ENCODE assay signal across 14 cellular contexts in genomic region chr1:203048555-203049051, GRCh38. TPM values are rescaled to one million over a fixed set of nuclear protein-coding genes. Genes with fewer than 3 reads are reported as not detected.
DNase-seq lines count a peak whose midpoint lies in the region; ATAC-seq, FAIRE-seq and TF ChIP-seq lines count a peak whose summit lies in the region.
"Had no signal": no experiment of that assay in that cellular context is flagged by ENCODE, and none has a peak within 500 bp of the region (broad histone marks: within the 10 kb centered on the region; RNA-seq: fewer than 3 reads in every experiment).

No MANE protein-coding gene starts in this region.

- peaks cover 6% of the 10 kb centered on the region for H3K27me3 Mint-ChIP-seq in activated naive CD8-positive, alpha-beta T cell treated with anti-CD3 and anti-CD28 coated beads, Interleukin-2, amount 50 U/mL, for 24 hours

- H3K9me3 Mint-ChIP-seq in activated naive CD8-positive, alpha-beta T cell treated with anti-CD3 and anti-CD28 coated beads, Interleukin-2, amount 50 U/mL, for 24 hours = no peaks in the 10 kb centered on the region
- H3K9me3 Mint-ChIP-seq: memory B cell, T-cell had no signal

- intact Hi-C loops in breast epithelium (cut with DNase I; ENCODE audit: low total_unique reads) = no loop called here
- intact Hi-C loops in kidney (cut with DNase I) = no loop called here

- no peaks in the 10 kb centered on the region for H3K4me1 Mint-ChIP-seq in activated naive CD8-positive, alpha-beta T cell treated with anti-CD3 and anti-CD28 coated beads, Interleukin-2, amount 50 U/mL, for 24 hours
- H3K4me1 Mint-ChIP-seq: memory B cell, T-cell had no signal

- TF ChIP-seq POLR2A in breast epithelium (IDR thresholded peaks at IDR 0.05) = no peak

- ATAC-seq in GM18861 (IDR thresholded peaks at IDR 0.05; ENCODE audit: unreplicated experiment) = no peak
- no peak for ATAC-seq in activated naive CD8-positive, alpha-beta T cell treated with anti-CD3 and anti-CD28 coated beads, Interleukin-2, amount 50 U/mL, for 24 hours
- ATAC-seq: T-cell had no signal

- in situ Hi-C loops in T47D (cut with HindIII; ENCODE audit: low pct_unique_long_range_greater_than_20kb, low sequenced_read_pairs) = no loop called here

- no peaks in the 10 kb centered on the region for H3K27me3 ChIP-seq in breast epithelium
- H3K27me3 ChIP-seq: ascending aorta had no signal

- no peaks in the 10 kb centered on the region for H3K4me1 ChIP-seq in breast epithelium
- peaks cover 0 to 3% of the 10 kb centered on the region in 2 donors for H3K4me1 ChIP-seq in kidney (ENCODE audit: control insufficient read depth in 1 of 2, insufficient read depth in 1 of 2, low read depth in 1 of 2, low read length in 2 of 2)
- H3K4me1 ChIP-seq: ascending aorta had no signal

- H3K9me3 ChIP-seq in breast epithelium = no peaks in the 10 kb centered on the region
- no peaks in the 10 kb centered on the region for H3K9me3 ChIP-seq in kidney (ENCODE audit: control insufficient read depth in 1 of 2, low read length in 2 of 2)
- H3K9me3 ChIP-seq: ascending aorta had no signal

- no peak overlapping the region for H3K4me3 Mint-ChIP-seq in activated naive CD8-positive, alpha-beta T cell treated with anti-CD3 and anti-CD28 coated beads, Interleukin-2, amount 50 U/mL, for 24 hours
- H3K4me3 Mint-ChIP-seq: memory B cell, T-cell had no signal

- H3K36me3 Mint-ChIP-seq in activated naive CD8-positive, alpha-beta T cell treated with anti-CD3 and anti-CD28 coated beads, Interleukin-2, amount 50 U/mL, for 24 hours (ENCODE audit: low read depth) = peaks cover 1% of the 10 kb centered on the region
- H3K36me3 Mint-ChIP-seq: memory B cell had no signal

- FAIRE-seq in kidney (lab: Jason Lieb, UNC) = no peak

- H3K36me3 ChIP-seq in breast epithelium (no peaks in the 10 kb centered on the region), kidney (ENCODE audit: control insufficient read depth in 1 of 2, insufficient read depth in 2 of 2, low read length in 2 of 2) (no peaks in the 10 kb centered on the region)

- H3K27ac Mint-ChIP-seq in activated naive CD8-positive, alpha-beta T cell treated with anti-CD3 and anti-CD28 coated beads, Interleukin-2, amount 50 U/mL, for 24 hours = no peak overlapping the region
- H3K27ac Mint-ChIP-seq: memory B cell, T-cell had no signal

- H3K4me3 ChIP-seq in breast epithelium (no peak overlapping the region), kidney (ENCODE audit: low read length in 2 of 2) (no peak overlapping the region)
- H3K4me3 ChIP-seq: ascending aorta had no signal

- H3K9ac ChIP-seq in kidney (ENCODE audit: low read length in 2 of 2) = no peak overlapping the region

- TF ChIP-seq CTCF in breast epithelium (IDR thresholded peaks at IDR 0.05) = no peak
- TF ChIP-seq CTCF in kidney (IDR thresholded peaks at IDR 0.05; ENCODE audit: borderline replicate concordance, extremely low read depth, insufficient read depth) = no peak

- DNase-seq in T47D (ENCODE audit: low read depth in 1 of 2, low spot score in 1 of 2) (peak; percentile 52 to 69), breast epithelium (ENCODE audit: low spot score in 2 of 2) (no peak), SW480 (ENCODE audit: low spot score) (peak; percentile 29), kidney (peak; percentile 74), Kasumi-1 (lab: John Stamatoyannopoulos, UW) (no peak), OCI-M2 (lab: John Stamatoyannopoulos, UW; ENCODE audit: unreplicated experiment) (no peak)
- no peak for DNase-seq in activated naive CD8-positive, alpha-beta T cell treated with anti-CD3 and anti-CD28 coated beads, Interleukin-2, amount 50 U/mL, for 24 hours
- DNase-seq: activated CD4-positive, alpha-beta T cell treated with anti-CD3 and anti-CD28 coated beads for 4 hours; DND-41; stimulated activated CD4-positive, alpha-beta T cell treated with anti-CD3 and anti-CD28 coated beads, Interleukin-15, amount 100 ng/mL, for 24 hours; T-cell had no signal

- H3K27ac ChIP-seq in breast epithelium (no peak overlapping the region), kidney (ENCODE audit: low read depth in 2 of 2, low read length in 2 of 2) (no peak overlapping the region)
- H3K27ac ChIP-seq: ascending aorta had no signal

RNA-seq across cellular contexts. Expression of gene PPFIA4, which starts 22.3 kb away (rescaled TPM):
- total RNA-seq in breast epithelium (1 to 10 TPM in 2 of 3 donors, under 1 TPM in 1; 0.80 to 5.6 (median 2.9) TPM), kidney (1.7 TPM)
- polyA plus RNA-seq in kidney (ENCODE audit: insufficient read depth, low read depth, low replicate concordance) = 5.2 TPM

RNA-seq across cellular contexts. Expression of gene MYOG, which starts 37.2 kb away (rescaled TPM):
- not detected for total RNA-seq in breast epithelium
- not detected for total RNA-seq in kidney
- polyA plus RNA-seq in kidney (ENCODE audit: insufficient read depth, low read depth, low replicate concordance) = not detected
- total RNA-seq: ascending aorta, T-cell had no signal

RNA-seq across cellular contexts. Expression of gene TMEM183A, which starts 41.4 kb away (rescaled TPM):
- total RNA-seq in breast epithelium (100 to 1,000 TPM in 1 of 3 donors, 10 to 100 TPM in 2; 85.9 to 113 (median 94.1) TPM), kidney (47.9 TPM)
- 47.5 TPM for polyA plus RNA-seq in kidney (ENCODE audit: insufficient read depth, low read depth, low replicate concordance)

Comparison
In these comparisons a context has a peak if more than half of its experiments do, and no peak if none do; other contexts are left out.
1. DNase-seq: peak in T47D (2 of 2), SW480 (single experiment) and kidney (single experiment); none in breast epithelium (0 of 2), Kasumi-1 (0 of 2), activated naive CD8-positive, alpha-beta T cell treated with anti-CD3 and anti-CD28 coated beads, Interleukin-2, amount 50 U/mL, for 24 hours (single experiment) and OCI-M2 (single experiment).